In genomic region chr11:95065336-95065735, GRCh38 we compare ENCODE assay signal across 24 cellular contexts.
DNase-seq lines count a peak whose midpoint lies in the region; FAIRE-seq and TF ChIP-seq lines count a peak whose summit lies in the region.
"Had no signal": no experiment of that assay in that cellular context is flagged by ENCODE, and none has a peak within 500 bp of the region (broad histone marks: within the 10 kb centered on the region; RNA-seq: fewer than 3 reads in every experiment).

No MANE protein-coding gene starts in this region.

- DNase-seq in DMS53 (lab: John Stamatoyannopoulos, UW) (peak; percentile 16), DMS53 treated with DMSO at 0.1 percent for 48 hours (lab: John Stamatoyannopoulos, UW; ENCODE audit: unreplicated experiment) (no peak), NCI-H526 treated with DMSO at 0.1 percent for 48 hours (lab: John Stamatoyannopoulos, UW) (peak; percentile 96), SHP77 (lab: John Stamatoyannopoulos, UW) (no peak), H54 (ENCODE audit: insufficient read length, low spot score) (no peak)
- DNase-seq in activated CD8-positive, alpha-beta memory T cell treated with anti-CD3 and anti-CD28 coated beads for 24 hours: no peak
- DNase-seq: activated B cell treated with CpG ODN at 0.5 μM for 24 hours; activated CD4-positive, alpha-beta memory T cell treated with anti-CD3 and anti-CD28 coated beads, Interleukin-2, amount 10 ng/mL, durations not matched to agents 7 days and 5 days; activated T-cell treated with anti-CD3 and anti-CD28 coated beads, Interleukin-2, amount 50 U/mL, for 24 hours; brain microvascular endothelial cell; CD8-positive, alpha-beta T cell; DND-41; effector memory CD8-positive, alpha-beta T cell; GM23248; NCI-H1092; stimulated activated CD4-positive, alpha-beta T cell treated with anti-CD3 and anti-CD28 coated beads, Interleukin-2, amount 100 ng/mL, for 48 hours; stimulated activated naive CD4-positive, alpha-beta T cell; T-helper 9 cell had no signal

- no peak overlapping the region for H3K4me3 ChIP-seq in HEK293 (ENCODE audit: low read depth, low read length)
- H3K4me3 ChIP-seq: GM23248, thoracic aorta had no signal

- CTCF ChIA-PET in HEK293 (lab: Yijun Ruan, JAX): interaction anchor here (0.6 kb wide), 1 partner anchor 86 kb away, joined by 3 read pairs; no protein-coding TSS in a partner anchor

- H3K4me1 ChIP-seq in HEK293 (ENCODE audit: control insufficient read depth, insufficient read depth, low read length): no peaks in the 10 kb centered on the region

- TF ChIP-seq CTCF in HEK293 (tag by site-specific recombination; IDR thresholded peaks at IDR 0.05): no peak

- POLR2A ChIA-PET in HEK293 (lab: Yijun Ruan, JAX): interaction anchor here (0.6 kb wide), 1 partner anchor 164 kb away, joined by 3 read pairs; no protein-coding TSS in a partner anchor

- peaks cover 0 to 1% of the 10 kb centered on the region in 2 experiments; a peak in 1 of 3 replicates for H3K36me3 ChIP-seq in HEK293 (ENCODE audit: control insufficient read depth in 2 of 2, insufficient read depth in 1 of 2, low read length in 2 of 2)
- H3K36me3 ChIP-seq: brain microvascular endothelial cell, thoracic aorta had no signal

- H3K9me3 ChIP-seq in HEK293 (ENCODE audit: control insufficient read depth, insufficient read depth, low read depth, low read length): no peaks in the 10 kb centered on the region
- H3K9me3 ChIP-seq: thoracic aorta had no signal

- H3K27me3 ChIP-seq in layer of hippocampus (ENCODE audit: control insufficient read depth, insufficient read depth, low read length): no peaks in the 10 kb centered on the region

- no peak overlapping the region for H3K27ac ChIP-seq in HEK293 (ENCODE audit: extremely low read depth, low read depth, low read length)
- H3K27ac ChIP-seq in layer of hippocampus (ENCODE audit: low read depth, low read length): peak overlapping the region; percentile 30
- H3K27ac ChIP-seq: 22Rv1, brain microvascular endothelial cell, GM23248, thoracic aorta had no signal

- TF ChIP-seq POLR2A in H54 (IDR thresholded peaks at IDR 0.05; ENCODE audit: low read depth, low read length): no peak

- no peak for FAIRE-seq in H54 (lab: Jason Lieb, UNC)
- FAIRE-seq: GM12891, GM19239 had no signal

TF ChIP-seq in HEK293, 187 proteins besides CTCF, POLR2A, EP300 and RAD21:
- TF ChIP-seq FEZF1 (tag by site-specific recombination; IDR thresholded peaks at IDR 0.05): 0 out of 2 replicates have a peak, but pooled peaks have one; percentile 16
- no peak for TF ChIP-seq ZNF837 (tag by site-specific recombination; IDR thresholded peaks at IDR 0.05)
- TF ChIP-seq ZNF335 (tag by site-specific recombination; conservative IDR thresholded peaks at IDR 0.05): peak; percentile 20; the same call in 1 of the 2 replicates

Comparison
In these comparisons a context has a peak if more than half of its experiments do, and no peak if none do; other contexts are left out.
1. DNase-seq: peak in DMS53 (single experiment) and NCI-H526 treated with DMSO at 0.1 percent for 48 hours (single experiment); none in DMS53 treated with DMSO at 0.1 percent for 48 hours (single experiment), activated CD8-positive, alpha-beta memory T cell treated with anti-CD3 and anti-CD28 coated beads for 24 hours (single experiment), SHP77 (0 of 2) and H54 (single experiment).